In the genomic region with DNA sequence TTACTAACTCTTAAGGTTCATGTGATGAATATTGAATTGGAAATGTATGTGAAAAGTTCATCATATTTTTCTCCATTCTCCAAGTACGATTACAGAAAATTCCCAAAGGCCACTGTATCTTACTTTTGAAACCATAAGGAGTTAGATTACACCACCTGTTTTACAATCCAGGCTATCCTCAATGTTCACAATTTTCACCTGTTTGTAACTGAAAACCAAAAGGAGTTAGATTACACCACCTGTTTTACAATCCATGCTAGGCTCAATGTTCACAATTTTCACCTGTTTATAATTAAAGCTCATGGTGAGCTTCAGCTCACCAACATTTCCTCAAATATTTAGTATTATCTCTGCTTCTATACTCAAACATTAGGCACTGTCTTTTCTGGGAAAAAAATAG, we compare ENCODE assay signal across 26 cellular contexts.
"Had no signal": no experiment of that assay in that cellular context is flagged by ENCODE, and none has a peak within 500 bp of the region (broad histone marks: within the 10 kb centered on the region; RNA-seq: fewer than 3 reads in every experiment).

No MANE protein-coding gene starts in this region.

- H3K4me3 Mint-ChIP-seq: activated B cell treated with CpG ODN at 0.5 μM for 24 hours; activated CD8-positive, alpha-beta T cell treated with anti-CD3 and anti-CD28 coated beads for 36 hours; mesothelial cell of epicardium; natural killer cell; neural progenitor cell; stimulated activated effector memory CD8-positive, alpha-beta T cell treated with anti-CD3 and anti-CD28 coated beads, Interleukin-12 subunit alpha, Interleukin-12 subunit beta, amount 100 ng/mL, for 72 hours; stimulated activated naive CD8-positive, alpha-beta T cell treated with anti-CD3 and anti-CD28 coated beads, Interleukin-15, amount 100 ng/mL, for 72 hours; type B pancreatic cell had no signal

- H3K4me1 Mint-ChIP-seq: activated B cell treated with CpG ODN at 0.5 μM for 24 hours; mesothelial cell of epicardium; natural killer cell; stimulated activated effector memory CD8-positive, alpha-beta T cell treated with anti-CD3 and anti-CD28 coated beads, Interleukin-12 subunit alpha, Interleukin-12 subunit beta, amount 100 ng/mL, for 72 hours; stimulated activated naive CD8-positive, alpha-beta T cell treated with anti-CD3 and anti-CD28 coated beads, Interleukin-15, amount 100 ng/mL, for 72 hours had no signal

- H3K9me3 Mint-ChIP-seq: activated B cell treated with CpG ODN at 0.5 μM for 24 hours, neural progenitor cell, type B pancreatic cell had no signal

- H3K27ac Mint-ChIP-seq: activated B cell treated with CpG ODN at 0.5 μM for 24 hours; activated CD8-positive, alpha-beta T cell treated with anti-CD3 and anti-CD28 coated beads for 36 hours; activated naive CD4-positive, alpha-beta T cell treated with anti-CD3 and anti-CD28 coated beads, Interleukin-2, amount 50 U/mL, for 72 hours; activated T-helper 2 cell treated with anti-CD3 and anti-CD28 coated beads, Interferon-gamma antibody, Interleukin-2, Interleukin-4, amounts not matched to agents 10 μg/mL and 5 μg/mL and 100 μg/mL, durations not matched to agents 14 hours and 24 hours and 36 hours; mesothelial cell of epicardium; natural killer cell; stimulated activated effector memory CD8-positive, alpha-beta T cell treated with anti-CD3 and anti-CD28 coated beads, Interleukin-12 subunit alpha, Interleukin-12 subunit beta, amount 100 ng/mL, for 72 hours; stimulated activated naive CD8-positive, alpha-beta T cell treated with anti-CD3 and anti-CD28 coated beads, Interleukin-15, amount 100 ng/mL, for 72 hours; type B pancreatic cell had no signal

- H3K27ac ChIP-seq: breast epithelium, foreskin keratinocyte, heart left ventricle, neural progenitor cell, parathyroid adenoma, psoas muscle, sigmoid colon, vagina had no signal

- H3K27me3 Mint-ChIP-seq: activated B cell treated with CpG ODN at 0.5 μM for 24 hours; activated CD8-positive, alpha-beta T cell treated with anti-CD3 and anti-CD28 coated beads for 36 hours; stimulated activated naive CD8-positive, alpha-beta T cell treated with anti-CD3 and anti-CD28 coated beads, Interleukin-15, amount 100 ng/mL, for 72 hours; type B pancreatic cell had no signal

- DNase-seq: activated B cell treated with CpG ODN at 0.5 μM for 24 hours; activated CD4-positive, alpha-beta T cell treated with anti-CD3 and anti-CD28 coated beads, Interleukin-2, amount 50 U/mL, for 1 hour; activated CD8-positive, alpha-beta T cell treated with anti-CD3 and anti-CD28 coated beads for 36 hours; activated T-cell treated with anti-CD3 and anti-CD28 coated beads, Interleukin-2, amount 50 U/mL, for 48 hours; central memory CD4-positive, alpha-beta T cell; foreskin keratinocyte; heart left ventricle; hypothalamus; natural killer cell; occipital lobe; psoas muscle; sigmoid colon; small intestine; stimulated activated CD4-positive, alpha-beta T cell treated with anti-CD3 and anti-CD28 coated beads, Interleukin-4, amount 100 ng/mL, for 24 hours; stimulated activated naive CD8-positive, alpha-beta T cell treated with anti-CD3 and anti-CD28 coated beads, Interleukin-15, amount 100 ng/mL, for 72 hours; substantia nigra had no signal

- H3K4me3 ChIP-seq: breast epithelium, heart left ventricle, neural progenitor cell, psoas muscle, sigmoid colon, vagina had no signal

- H3K36me3 Mint-ChIP-seq: activated naive CD4-positive, alpha-beta T cell treated with anti-CD3 and anti-CD28 coated beads, Interleukin-2, amount 50 U/mL, for 72 hours; mesothelial cell of epicardium; natural killer cell; neural progenitor cell; stimulated activated effector memory CD8-positive, alpha-beta T cell treated with anti-CD3 and anti-CD28 coated beads, Interleukin-12 subunit alpha, Interleukin-12 subunit beta, amount 100 ng/mL, for 72 hours; type B pancreatic cell had no signal

- H3K36me3 ChIP-seq: breast epithelium, heart left ventricle, neural progenitor cell, sigmoid colon, vagina had no signal

- H2AFZ ChIP-seq: neural progenitor cell, parathyroid adenoma had no signal

- H3K4me2 ChIP-seq: neural progenitor cell had no signal

- H3K79me2 ChIP-seq: parathyroid adenoma had no signal

- H3K9me3 ChIP-seq: breast epithelium, psoas muscle, sigmoid colon, vagina had no signal

- H3K27me3 ChIP-seq: breast epithelium, foreskin keratinocyte, heart left ventricle, neural progenitor cell, sigmoid colon, vagina had no signal

- ATAC-seq: activated CD8-positive, alpha-beta T cell treated with anti-CD3 and anti-CD28 coated beads for 36 hours; activated naive CD4-positive, alpha-beta T cell treated with anti-CD3 and anti-CD28 coated beads, Interleukin-2, amount 50 U/mL, for 72 hours; esophagus mucosa; foreskin keratinocyte; heart left ventricle; natural killer cell; psoas muscle; stimulated activated effector memory CD8-positive, alpha-beta T cell treated with anti-CD3 and anti-CD28 coated beads, Interleukin-12 subunit alpha, Interleukin-12 subunit beta, amount 100 ng/mL, for 72 hours; stimulated activated naive CD8-positive, alpha-beta T cell treated with anti-CD3 and anti-CD28 coated beads, Interleukin-15, amount 100 ng/mL, for 72 hours had no signal

- H3K4me1 ChIP-seq: breast epithelium, foreskin keratinocyte, heart left ventricle, neural progenitor cell, parathyroid adenoma, sigmoid colon, vagina had no signal
